In the genomic region with DNA sequence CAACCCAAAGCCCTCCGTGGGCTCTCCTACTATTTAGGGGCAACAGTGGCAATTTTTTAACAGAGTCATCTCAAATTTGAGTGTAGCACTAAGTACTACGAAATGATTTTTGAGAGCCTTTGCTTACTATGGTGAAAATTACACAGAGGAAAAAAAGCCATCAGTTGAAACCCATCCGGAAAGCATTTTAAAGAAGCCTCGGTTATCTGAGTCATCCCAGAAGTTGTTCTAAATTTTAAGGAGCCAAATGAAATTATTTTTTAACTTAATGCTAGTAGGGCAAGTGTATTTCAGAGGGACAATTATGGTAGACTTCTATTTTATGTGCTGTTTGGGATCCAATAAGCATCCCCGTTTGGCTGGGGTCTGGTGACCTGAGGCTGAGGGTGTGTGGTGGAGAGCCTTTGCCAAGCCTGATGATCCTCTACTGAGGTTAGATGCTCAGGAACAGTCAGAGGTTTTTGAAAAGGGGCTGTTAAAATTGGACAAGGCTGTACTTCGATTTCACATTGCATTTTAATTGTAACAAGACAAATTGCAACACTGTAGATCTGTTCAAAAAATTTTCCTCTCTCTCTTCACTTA, we compare ENCODE assay signal across 20 cellular contexts. TPM values are rescaled to one million over a fixed set of nuclear protein-coding genes. Genes with fewer than 3 reads are reported as not detected.
DNase-seq lines count a peak whose midpoint lies in the region; ATAC-seq, FAIRE-seq and TF ChIP-seq lines count a peak whose summit lies in the region.
"Had no signal": no experiment of that assay in that cellular context is flagged by ENCODE, and none has a peak within 500 bp of the region (broad histone marks: within the 10 kb centered on the region; RNA-seq: fewer than 3 reads in every experiment).

No MANE protein-coding gene starts in this region.

- H3K36me3 Mint-ChIP-seq in astrocyte (ENCODE audit: low read depth, unreplicated experiment) (no peaks in the 10 kb centered on the region), type B pancreatic cell (no peaks in the 10 kb centered on the region)
- H3K36me3 Mint-ChIP-seq: activated naive CD8-positive, alpha-beta T cell; naive thymus-derived CD4-positive, alpha-beta T cell had no signal

- H3K4me3 Mint-ChIP-seq in astrocyte (ENCODE audit: unreplicated experiment) (no peak overlapping the region), type B pancreatic cell (peak overlapping the region; percentile 40)
- H3K4me3 Mint-ChIP-seq: activated naive CD8-positive, alpha-beta T cell; activated T-helper 1 cell treated with anti-CD3 and anti-CD28 coated beads, Interleukin-12 subunit alpha, Interleukin-12 subunit beta, Interleukin-2, Interleukin-4 antibody, amounts not matched to agents 30 ng/mL and 10 ng/mL and 1 ng/mL, durations not matched to agents 14 hours and 24 hours and 36 hours; naive thymus-derived CD4-positive, alpha-beta T cell had no signal

- CTCF ChIA-PET in HCT116 (lab: Charles Lee), result no interaction called here

- H3K27ac Mint-ChIP-seq in astrocyte (ENCODE audit: unreplicated experiment) (peak overlapping the region; percentile 67), type B pancreatic cell (peak overlapping the region; percentile 27)
- H3K27ac Mint-ChIP-seq: activated naive CD8-positive, alpha-beta T cell; activated T-helper 1 cell treated with anti-CD3 and anti-CD28 coated beads, Interleukin-12 subunit alpha, Interleukin-12 subunit beta, Interleukin-2, Interleukin-4 antibody, amounts not matched to agents 30 ng/mL and 10 ng/mL and 1 ng/mL, durations not matched to agents 14 hours and 24 hours and 36 hours; naive thymus-derived CD4-positive, alpha-beta T cell had no signal

- TF ChIP-seq RAD21 in HCT116 (IDR thresholded peaks at IDR 0.05; ENCODE audit: low read depth), result no peak

- H3K4me2 ChIP-seq in HCT116 (ENCODE audit: low read length) (peak overlapping the region; percentile 52), astrocyte (ENCODE audit: low read length) (peak overlapping the region; percentile 74)
- H3K4me2 ChIP-seq: BLaER1 had no signal

- RAD21 ChIA-PET in HCT116 (lab: Charles Lee; ENCODE audit: low non-redundant PET in 1 of 2, low total read pairs in 2 of 2, uncharacterized antibody in 2 of 2, unreplicated experiment in 2 of 2), result no interaction called here

- H3K4me1 ChIP-seq in HCT116 (ENCODE audit: control insufficient read depth in 1 of 2, insufficient read depth in 2 of 2, low read length in 2 of 2), result peaks cover 16 to 17% of the 10 kb centered on the region in 2 experiments
- peaks cover 17% of the 10 kb centered on the region for H3K4me1 ChIP-seq in astrocyte (ENCODE audit: insufficient read depth, low read length)
- peaks cover 9% of the 10 kb centered on the region for H3K4me1 ChIP-seq in mesodermal cell (ENCODE audit: control insufficient read depth, insufficient read depth, low read length, poor library complexity, severe bottlenecking)
- H3K4me1 ChIP-seq: BLaER1, Caco-2 had no signal

- peaks cover 26% of the 10 kb centered on the region for H3K4me1 Mint-ChIP-seq in astrocyte (ENCODE audit: low read depth, unreplicated experiment)
- peaks cover 18% of the 10 kb centered on the region for H3K4me1 Mint-ChIP-seq in type B pancreatic cell (ENCODE audit: unreplicated experiment)
- H3K4me1 Mint-ChIP-seq: naive thymus-derived CD4-positive, alpha-beta T cell had no signal

- intact Hi-C loops in HCT116 (cut with micrococcal nuclease) (no loop called here), dorsolateral prefrontal cortex (cut with DNase I) (no loop called here)

- no peaks in the 10 kb centered on the region for H3K27me3 Mint-ChIP-seq in astrocyte (ENCODE audit: low read depth, unreplicated experiment)
- H3K27me3 Mint-ChIP-seq in type B pancreatic cell, result peaks cover 3% of the 10 kb centered on the region

- no peak for TF ChIP-seq POLR2A in HCT116 (IDR thresholded peaks at IDR 0.05; ENCODE audit: borderline replicate concordance, extremely low read depth, insufficient read depth, insufficient read length)

- POLR2A ChIA-PET in HCT116 (lab: Charles Lee), result no interaction called here

- H3K9me3 Mint-ChIP-seq in astrocyte (ENCODE audit: unreplicated experiment), result peaks cover 3% of the 10 kb centered on the region
- peaks cover 5% of the 10 kb centered on the region for H3K9me3 Mint-ChIP-seq in type B pancreatic cell
- H3K9me3 Mint-ChIP-seq: activated T-helper 1 cell treated with anti-CD3 and anti-CD28 coated beads, Interleukin-12 subunit alpha, Interleukin-12 subunit beta, Interleukin-2, Interleukin-4 antibody, amounts not matched to agents 30 ng/mL and 10 ng/mL and 1 ng/mL, durations not matched to agents 14 hours and 24 hours and 36 hours had no signal

- no TSS peak for BruUV-seq in HCT116 (replicated peaks; lab: Mats Ljungman, UMichigan)

- TF ChIP-seq CTCF in HCT116 (IDR thresholded peaks at IDR 0.05 in 2 of 3, conservative IDR thresholded peaks at IDR 0.05 in 1 of 3; ENCODE audit: borderline replicate concordance in 1 of 3, insufficient read depth in 1 of 3, low read depth in 2 of 3, low read length in 2 of 3), result no peak
- no peak for TF ChIP-seq CTCF in astrocyte (IDR thresholded peaks at IDR 0.05; ENCODE audit: insufficient read depth, low read depth, low read length)
- no peak for TF ChIP-seq CTCF in type B pancreatic cell (conservative IDR thresholded peaks at IDR 0.05)
- TF ChIP-seq CTCF in dorsolateral prefrontal cortex (IDR thresholded peaks at IDR 0.05 in 54 of 56, conservative IDR thresholded peaks at IDR 0.05 in 2 of 56; ENCODE audit: low read depth in 1 of 56, partially characterized antibody in 56 of 56), result no peak

- H4K20me1 ChIP-seq in HCT116 (ENCODE audit: insufficient read depth), result no peaks in the 10 kb centered on the region
- H4K20me1 ChIP-seq in astrocyte (ENCODE audit: insufficient read depth, low read length), result no peaks in the 10 kb centered on the region
- H4K20me1 ChIP-seq: BLaER1 had no signal

- FAIRE-seq in astrocyte (lab: Jason Lieb, UNC), result no peak
- FAIRE-seq: colon, TTC549 had no signal

- H2AFZ ChIP-seq in HCT116 (ENCODE audit: low read depth, low read length, poor library complexity, severe bottlenecking), result peak overlapping the region; percentile 57
- H2AFZ ChIP-seq in astrocyte (ENCODE audit: low read depth, low read length), result no peak overlapping the region

- H3K79me2 ChIP-seq in HCT116 (ENCODE audit: insufficient read depth, low read length), result no peaks in the 10 kb centered on the region
- no peaks in the 10 kb centered on the region for H3K79me2 ChIP-seq in astrocyte (ENCODE audit: insufficient read depth, low read length)

- H3K27me3 ChIP-seq in HCT116 (ENCODE audit: insufficient read depth, low read length), result peaks cover 12% of the 10 kb centered on the region; the same call in 1 of the 2 replicates
- H3K27me3 ChIP-seq in astrocyte (ENCODE audit: insufficient read depth, low read length), result no peaks in the 10 kb centered on the region
- peaks cover 0 to 3% (median 0%) of the 10 kb centered on the region in 45 donors for H3K27me3 ChIP-seq in dorsolateral prefrontal cortex
- H3K27me3 ChIP-seq: BLaER1 had no signal

- peak; percentile 57 for ATAC-seq in HCT116
- ATAC-seq: naive thymus-derived CD4-positive, alpha-beta T cell had no signal

- H3K27ac ChIP-seq in HCT116 (ENCODE audit: low read depth, low read length), result no peak overlapping the region
- H3K27ac ChIP-seq in astrocyte (ENCODE audit: low read depth, low read length), result peak overlapping the region; percentile 34
- peak overlapping the region; percentile 86 for H3K27ac ChIP-seq in mesodermal cell (ENCODE audit: low read depth, low read length, severe bottlenecking)
- H3K27ac ChIP-seq in dorsolateral prefrontal cortex, result peak overlapping the region in 5 of 59 donors; percentile 2 to 59 (median 23)
- H3K27ac ChIP-seq: BLaER1 had no signal

- DNase-seq in HCT116 (ENCODE audit: low read depth, low spot score), result no peak
- no peak for DNase-seq in astrocyte (ENCODE audit: low read depth)
- DNase-seq in type B pancreatic cell (ENCODE audit: extremely low spot score, unreplicated experiment), result no peak
- DNase-seq in NCI-H1930 (lab: John Stamatoyannopoulos, UW), result no peak
- no peak for DNase-seq in iPS-NIHi7 (ENCODE audit: extremely low spot score)
- no peak for DNase-seq in dorsolateral prefrontal cortex
- DNase-seq: naive thymus-derived CD4-positive, alpha-beta T cell; NCI-H1105 treated with DMSO at 0.1 percent for 48 hours; NCI-H510A; NK-92 treated with Interleukin-12 subunit alpha and Interleukin-12 subunit beta, amount 100 ng/mL, for 24 hours; posterior cingulate gyrus; stimulated activated naive CD4-positive, alpha-beta T cell had no signal

- 88 to 95% methylated on average over 3 to 4 of the region's 6 CpGs for WGBS in mesodermal cell (ENCODE audit: insufficient coverage in 2 of 2), 2 experiments

- no peak overlapping the region for H3K4me3 ChIP-seq in HCT116 (replicated peaks in 1 of 2; ENCODE audit: low read depth in 1 of 2, low read length in 2 of 2)
- H3K4me3 ChIP-seq in astrocyte (ENCODE audit: insufficient read depth, low read depth, low read length), result no peak overlapping the region
- H3K4me3 ChIP-seq in mesodermal cell (ENCODE audit: extremely low read depth, insufficient read depth, low read length, poor library complexity, severe bottlenecking), result no peak overlapping the region
- no peak overlapping the region for H3K4me3 ChIP-seq in dorsolateral prefrontal cortex
- H3K4me3 ChIP-seq: BLaER1, HAP-1 had no signal

- no peaks in the 10 kb centered on the region for H3K9me2 ChIP-seq in HCT116 (ENCODE audit: insufficient read depth)

- H3K36me3 ChIP-seq in HCT116 (ENCODE audit: control insufficient read depth in 1 of 2, insufficient read depth in 2 of 2, low read length in 2 of 2), result no peaks in the 10 kb centered on the region
- H3K36me3 ChIP-seq in astrocyte (ENCODE audit: insufficient read depth, low read length), result no peaks in the 10 kb centered on the region
- H3K36me3 ChIP-seq in mesodermal cell (ENCODE audit: control insufficient read depth, insufficient read depth, low read length), result no peaks in the 10 kb centered on the region
- H3K36me3 ChIP-seq: BLaER1, HAP-1 had no signal

- H3K9ac ChIP-seq in HCT116 (ENCODE audit: low read length), result no peak overlapping the region
- peak overlapping the region; percentile 16 for H3K9ac ChIP-seq in astrocyte (ENCODE audit: low read length)
- H3K9ac ChIP-seq: BLaER1 had no signal

- H3K9me3 ChIP-seq in HCT116 (ENCODE audit: control insufficient read depth in 1 of 2, insufficient read depth in 1 of 2, low read depth in 1 of 2, low read length in 2 of 2) (no peaks in the 10 kb centered on the region), astrocyte (ENCODE audit: insufficient read depth, low read depth, low read length) (no peaks in the 10 kb centered on the region), mesodermal cell (ENCODE audit: control insufficient read depth, low read length) (no peaks in the 10 kb centered on the region)
- H3K9me3 ChIP-seq: BLaER1, Caco-2, HAP-1 had no signal

TF ChIP-seq in HCT116, 20 proteins besides CTCF, POLR2A, EP300 and RAD21:
- no peak for TF ChIP-seq JUND (IDR thresholded peaks at IDR 0.05)
TF ChIP-seq in HCT116: peak in this region for 0.

RNA-seq across cellular contexts. Expression of a gene that starts 47.0 kb away (rescaled TPM):
- 0.59 TPM for total RNA-seq in HCT116 (2021; ENCODE audit: unreplicated experiment)
- 0.49 and 0.87 TPM in 2 replicates for polyA plus RNA-seq in HCT116 (2012)
- total RNA-seq in astrocyte, result 0.62 and 1.1 TPM in 2 replicates
- 5.1 TPM for polyA plus RNA-seq in mesodermal cell (2013, experiment 1 of 2)
- polyA plus RNA-seq in mesodermal cell (2013, experiment 2 of 2), result 2.8 TPM
- 4.3 and 4.4 TPM in 2 replicates for total RNA-seq in type B pancreatic cell (ENCODE audit: low replicate concordance)
- total RNA-seq in dorsolateral prefrontal cortex, result 100 to 1,000 TPM; 124 to 383 (median 245) TPM
- polyA plus RNA-seq: naive thymus-derived CD4-positive, alpha-beta T cell had no signal

Comparison
In these comparisons a context has a peak if more than half of its experiments do, and no peak if none do; other contexts are left out.
1. RNA of a gene that starts 47.0 kb away (total RNA-seq): 124 to 383 TPM in dorsolateral prefrontal cortex; 4.3 to 4.4 TPM in type B pancreatic cell, 0.62 to 1.1 TPM in astrocyte and 0.59 TPM in HCT116 (single experiment); every median in the first group is over 10 times any median in the second.